ENCODE assay signal across 8 cellular contexts in genomic region chr21:46059711-46060455, GRCh38. TPM values are rescaled to one million over a fixed set of nuclear protein-coding genes. Genes with fewer than 3 reads are reported as not detected.
DNase-seq lines count a peak whose midpoint lies in the region; ATAC-seq, FAIRE-seq and TF ChIP-seq lines count a peak whose summit lies in the region.
"Not testable (repeated sequence)": the region's sequence is repeated elsewhere in the genome, so short reads cannot be mapped to it uniquely, and the experiment has no call there.

No MANE protein-coding gene starts in this region.

- intact Hi-C loops in gastrocnemius medialis (cut with DNase I; ENCODE audit: low total_unique reads): loop anchor here (5.0 kb wide), 1 partner anchor 88 kb away; no protein-coding TSS in a partner anchor
- intact Hi-C loops in uterus (cut with DNase I; ENCODE audit: low total_unique reads): not testable (repeated sequence)

- DNase-seq in HTR-8/SVneo (ENCODE audit: insufficient read length, low spot score); activated naive CD8-positive, alpha-beta T cell treated with anti-CD3 and anti-CD28 coated beads for 36 hours; coronary artery (ENCODE audit: low spot score); hepatocyte (ENCODE audit: low spot score); gastrocnemius medialis: not testable (repeated sequence)
- DNase-seq in uterus: peak in 1 of 2 donors; percentile 20

- not testable (repeated sequence) for H3K4me3 Mint-ChIP-seq in activated naive CD8-positive, alpha-beta T cell treated with anti-CD3 and anti-CD28 coated beads for 36 hours

- not testable (repeated sequence) for H2AFZ ChIP-seq in hepatocyte

- peaks cover 13% of the 10 kb centered on the region for H3K4me1 ChIP-seq in hepatocyte (ENCODE audit: insufficient read depth)
- peaks cover 40% of the 10 kb centered on the region for H3K4me1 ChIP-seq in muscle layer of colon (ENCODE audit: insufficient read depth, low read length)
- not testable (repeated sequence) for H3K4me1 ChIP-seq in gastrocnemius medialis
- H3K4me1 ChIP-seq in subcutaneous abdominal adipose tissue (ENCODE audit: control insufficient read depth in 5 of 5, insufficient read depth in 5 of 5, low read length in 5 of 5): peaks cover 10 to 60% (median 49%) of the 10 kb centered on the region in 5 donors
- peaks cover 7 to 27% of the 10 kb centered on the region in 2 donors for H3K4me1 ChIP-seq in uterus

- H4K20me1 ChIP-seq in hepatocyte (ENCODE audit: insufficient read depth, poor library complexity, severe bottlenecking): not testable (repeated sequence)

- not testable (repeated sequence) for H3K79me2 ChIP-seq in hepatocyte

- peaks cover 61% of the 10 kb centered on the region for H3K4me1 Mint-ChIP-seq in activated naive CD8-positive, alpha-beta T cell treated with anti-CD3 and anti-CD28 coated beads for 36 hours

- not testable (repeated sequence) for H3K36me3 ChIP-seq in hepatocyte (replicated peaks; ENCODE audit: insufficient read depth, low read depth); muscle layer of colon (ENCODE audit: insufficient read depth, low read length); gastrocnemius medialis; subcutaneous abdominal adipose tissue (ENCODE audit: control insufficient read depth in 5 of 5, insufficient read depth in 5 of 5, low read length in 5 of 5); uterus

- peaks cover 11% of the 10 kb centered on the region for H3K9me3 Mint-ChIP-seq in activated naive CD8-positive, alpha-beta T cell treated with anti-CD3 and anti-CD28 coated beads for 36 hours

- peak overlapping the region; percentile 70 for H3K27ac Mint-ChIP-seq in activated naive CD8-positive, alpha-beta T cell treated with anti-CD3 and anti-CD28 coated beads for 36 hours

- not testable (repeated sequence) for H3K36me3 Mint-ChIP-seq in activated naive CD8-positive, alpha-beta T cell treated with anti-CD3 and anti-CD28 coated beads for 36 hours

- H3K27me3 ChIP-seq in hepatocyte; muscle layer of colon (ENCODE audit: control insufficient read depth in 1 of 2, insufficient read depth in 2 of 2, low read length in 2 of 2); uterus: not testable (repeated sequence)
- H3K27me3 ChIP-seq in gastrocnemius medialis: peaks cover 27 to 38% (median 32%) of the 10 kb centered on the region in 3 donors
- H3K27me3 ChIP-seq in subcutaneous abdominal adipose tissue (ENCODE audit: control insufficient read depth in 5 of 5, insufficient read depth in 4 of 5, low read length in 5 of 5): peaks cover 0 to 14% (median 2%) of the 10 kb centered on the region in 5 donors

- H3K4me3 ChIP-seq in coronary artery; hepatocyte; muscle layer of colon (ENCODE audit: low read depth in 1 of 2, low read length in 2 of 2); gastrocnemius medialis; subcutaneous abdominal adipose tissue (ENCODE audit: low read depth in 1 of 5, low read length in 5 of 5); uterus: not testable (repeated sequence)

- H3K9ac ChIP-seq in muscle layer of colon (ENCODE audit: low read length): not testable (repeated sequence)
- H3K9ac ChIP-seq in subcutaneous abdominal adipose tissue (ENCODE audit: low read length in 5 of 5): peak overlapping the region in 3 of 5 donors; percentile 45 to 96 (median 57)

- in situ Hi-C loops in gastrocnemius medialis (cut with MboI; ENCODE audit: low sequenced_read_pairs in 4 of 4): not testable (repeated sequence)

- not testable (repeated sequence) for H3K9me3 ChIP-seq in hepatocyte (ENCODE audit: low read depth); muscle layer of colon (ENCODE audit: low read length); gastrocnemius medialis; uterus
- peaks cover 0 to 17% (median 9%) of the 10 kb centered on the region in 5 donors for H3K9me3 ChIP-seq in subcutaneous abdominal adipose tissue (ENCODE audit: control insufficient read depth in 5 of 5, low read length in 5 of 5)

- H3K27ac ChIP-seq in coronary artery (peak overlapping the region; percentile 94 to 99), hepatocyte (peak overlapping the region; percentile 82), muscle layer of colon (ENCODE audit: low read depth, low read length) (peak overlapping the region; percentile 68), gastrocnemius medialis (peak overlapping the region; percentile 71 to 77 (median 74)), subcutaneous abdominal adipose tissue (ENCODE audit: low read depth, low read length) (peak overlapping the region; percentile 95), uterus (peak overlapping the region; percentile 96 to 99)

- not testable (repeated sequence) for TF ChIP-seq POLR2A in gastrocnemius medialis (IDR thresholded peaks at IDR 0.05); uterus (IDR thresholded peaks at IDR 0.05)

- not testable (repeated sequence) for H3K27me3 Mint-ChIP-seq in activated naive CD8-positive, alpha-beta T cell treated with anti-CD3 and anti-CD28 coated beads for 36 hours

- H3K4me2 ChIP-seq in hepatocyte: not testable (repeated sequence)

- not testable (repeated sequence) for TF ChIP-seq CTCF in coronary artery (IDR thresholded peaks at IDR 0.05); hepatocyte (IDR thresholded peaks at IDR 0.05; ENCODE audit: poor library complexity); gastrocnemius medialis (IDR thresholded peaks at IDR 0.05 in 4 of 5, conservative IDR thresholded peaks at IDR 0.05 in 1 of 5); uterus (IDR thresholded peaks at IDR 0.05)

- peak; percentile 88 for FAIRE-seq in HTR-8/SVneo (lab: Jason Lieb, UNC)

- not testable (repeated sequence) for H3K9me2 ChIP-seq in hepatocyte (replicated peaks; ENCODE audit: insufficient read depth)

- ATAC-seq in gastrocnemius medialis: not testable (repeated sequence)

- WGBS in hepatocyte (ENCODE audit: low lambda C conversion rate, missing lambda C conversion rate): 96% methylated on average over 19 of the region's 21 CpGs

RNA-seq across cellular contexts. Expression of gene COL6A2, which starts 38.0 kb away (rescaled TPM):
- total RNA-seq in activated naive CD8-positive, alpha-beta T cell treated with anti-CD3 and anti-CD28 coated beads for 36 hours: 10 to 100 TPM; 16.0 to 16.5 TPM
- 389 and 509 TPM in 2 replicates for total RNA-seq in hepatocyte
- polyA plus RNA-seq in hepatocyte: 832 and 940 TPM in 2 replicates
- total RNA-seq in gastrocnemius medialis: 100 to 1,000 TPM in 2 of 4 donors, 10 to 100 TPM in 2; 44.0 to 141 (median 88.4) TPM
- 1,000 to 10,000 TPM in 2 of 4 donors, 100 to 1,000 TPM in 2; 321 to 1,200 (median 948) TPM for total RNA-seq in uterus
